In genomic region chr1:23362218-23362713, GRCh38 we compare ENCODE assay signal across 2 cellular contexts.
A peak's percentile ranks its signal among the peaks of the same experiment; 100 is the strongest.
TF ChIP-seq lines count a peak whose summit lies in the region.

No MANE protein-coding gene starts in this region.

TF ChIP-seq in Ishikawa, 13 proteins besides CTCF, POLR2A, EP300 and RAD21 (continued from another document):
- no peak for TF ChIP-seq MAX (IDR thresholded peaks at IDR 0.05)
- peak; percentile 39 for TF ChIP-seq USF1 (IDR thresholded peaks at IDR 0.05)
- no peak for TF ChIP-seq REST (IDR thresholded peaks at IDR 0.05; ENCODE audit: low read depth)
- TF ChIP-seq CEBPB (IDR thresholded peaks at IDR 0.05): no peak
- TF ChIP-seq NFIC (IDR thresholded peaks at IDR 0.05): no peak
- no peak for TF ChIP-seq TAF1 (IDR thresholded peaks at IDR 0.05; ENCODE audit: low read depth)

TF ChIP-seq in H1, 55 proteins besides CTCF, POLR2A, EP300 and RAD21 (continued from another document):
- TF ChIP-seq ATF3 (IDR thresholded peaks at IDR 0.05; ENCODE audit: insufficient read depth, low read depth, low read length) (no peak), CEBPB (IDR thresholded peaks at IDR 0.05; ENCODE audit: low read depth, low read length) (no peak), ZNF274 (IDR thresholded peaks at IDR 0.05; ENCODE audit: borderline replicate concordance, extremely low read depth, low read length) (peak; percentile 69; the same call in 1 of the 2 replicates), SIN3A (conservative IDR thresholded peaks at IDR 0.05 in 1 of 2, IDR thresholded peaks at IDR 0.05 in 1 of 2; ENCODE audit: low read depth in 1 of 2, low read length in 2 of 2) (no peak), NANOG (IDR thresholded peaks at IDR 0.05; ENCODE audit: insufficient read depth, low read depth, low read length, poor library complexity, severe bottlenecking) (no peak), CBX8 (IDR thresholded peaks at IDR 0.05; ENCODE audit: borderline replicate concordance, low read depth, low read length) (no peak), CBX5 (IDR thresholded peaks at IDR 0.05; ENCODE audit: low read depth, low read length) (0 out of 2 replicates have a peak, but pooled peaks have one; percentile 37), NRF1 (IDR thresholded peaks at IDR 0.05; ENCODE audit: low read depth, low read length) (no peak), CHD2 (IDR thresholded peaks at IDR 0.05; ENCODE audit: low read length) (no peak), JUND (IDR thresholded peaks at IDR 0.05; ENCODE audit: low read length) (no peak), CHD1 (IDR thresholded peaks at IDR 0.05; ENCODE audit: low read depth, low read length) (no peak), KDM1A (IDR thresholded peaks at IDR 0.05; ENCODE audit: borderline replicate concordance, low read length) (peak; percentile 63; the same call in 1 of the 2 replicates), SP4 (IDR thresholded peaks at IDR 0.05; ENCODE audit: low read length) (no peak)
